23 cellular contexts compared by ENCODE assay signal in the genomic region with DNA sequence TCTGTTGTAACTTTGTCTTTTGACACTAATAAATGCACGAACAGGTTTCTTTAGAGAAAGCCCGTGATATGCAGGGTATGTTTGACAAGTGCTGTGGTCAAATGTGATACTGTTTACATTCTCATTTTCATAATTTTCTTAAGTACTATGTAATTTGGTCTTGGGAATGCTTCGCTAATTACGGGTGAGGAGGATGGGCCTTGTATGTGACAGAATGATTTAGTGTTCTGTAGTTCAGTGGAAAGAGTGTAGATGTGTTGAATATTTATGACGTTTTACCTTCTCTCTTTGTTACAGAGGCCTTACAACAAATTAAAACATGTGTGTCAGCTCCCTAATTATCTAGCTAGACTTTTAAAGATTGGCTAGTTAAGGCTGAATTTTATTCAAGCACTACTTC. TPM values are rescaled to one million over a fixed set of nuclear protein-coding genes. Genes with fewer than 3 reads are reported as not detected.
"Had no signal": no experiment of that assay in that cellular context is flagged by ENCODE, and none has a peak within 500 bp of the region (broad histone marks: within the 10 kb centered on the region; RNA-seq: fewer than 3 reads in every experiment).

No MANE protein-coding gene starts in this region.

- H3K4me3 Mint-ChIP-seq: activated B cell treated with CpG ODN at 0.5 μM for 24 hours; activated CD4-positive, alpha-beta T cell treated with anti-CD3 and anti-CD28 coated beads, Interleukin-2, amount 10 ng/mL, durations not matched to agents 24 days and 14 days; activated naive CD8-positive, alpha-beta T cell treated with anti-CD3 and anti-CD28 coated beads, Interleukin-2, amount 10 ng/mL, durations not matched to agents 7 days and 5 days; activated T-helper 1 cell treated with anti-CD3 and anti-CD28 coated beads, Interleukin-12 subunit alpha, Interleukin-12 subunit beta, Interleukin-2, Interleukin-4 antibody, amounts not matched to agents 30 ng/mL and 10 ng/mL and 1 ng/mL, durations not matched to agents 14 hours and 24 hours and 36 hours; nephron progenitor cell had no signal

- DNase-seq: activated B cell treated with CpG ODN at 0.5 μM for 24 hours; activated CD4-positive, alpha-beta T cell treated with anti-CD3 and anti-CD28 coated beads, Interleukin-2, amount 10 ng/mL, durations not matched to agents 24 days and 14 days; activated naive CD4-positive, alpha-beta T cell; activated naive CD8-positive, alpha-beta T cell treated with anti-CD3 and anti-CD28 coated beads, Interleukin-2, amount 10 ng/mL, durations not matched to agents 7 days and 5 days; anterior cingulate cortex; cerebellar nuclear complex; effector CD8-positive, alpha-beta T cell; esophagus squamous epithelium; glutamatergic neuron; left ventricle myocardium superior; mesendoderm; nephron progenitor cell; occipital lobe; right cardiac atrium; stimulated activated CD4-positive, alpha-beta T cell treated with anti-CD3 and anti-CD28 coated beads, Interleukin-15, amount 100 ng/mL, for 24 hours; stimulated activated CD4-positive, alpha-beta T cell treated with anti-CD3 and anti-CD28 coated beads, Interleukin-4, amount 100 ng/mL, for 1 hour; stimulated activated naive CD4-positive, alpha-beta T cell; uterus had no signal

- ATAC-seq: left ventricle myocardium superior, right cardiac atrium had no signal

- H3K27me3 Mint-ChIP-seq: activated CD4-positive, alpha-beta T cell treated with anti-CD3 and anti-CD28 coated beads, Interleukin-2, amount 10 ng/mL, durations not matched to agents 24 days and 14 days; activated naive CD8-positive, alpha-beta T cell treated with anti-CD3 and anti-CD28 coated beads, Interleukin-2, amount 10 ng/mL, durations not matched to agents 7 days and 5 days had no signal

- H3K27me3 ChIP-seq: esophagus squamous epithelium, tibial nerve, uterus had no signal

- H3K36me3 Mint-ChIP-seq: activated naive CD8-positive, alpha-beta T cell treated with anti-CD3 and anti-CD28 coated beads, Interleukin-2, amount 10 ng/mL, durations not matched to agents 7 days and 5 days had no signal

- H3K4me3 ChIP-seq: esophagus squamous epithelium, prostate gland, skin epidermis, tibial nerve, uterus had no signal

- H3K4me1 ChIP-seq: prostate gland, uterus had no signal

- H3K9me3 ChIP-seq: esophagus squamous epithelium, prostate gland, tibial nerve, uterus had no signal

- H3K36me3 ChIP-seq: esophagus squamous epithelium, prostate gland, tibial nerve, uterus had no signal

- H3K27ac Mint-ChIP-seq: activated B cell treated with CpG ODN at 0.5 μM for 24 hours; activated naive CD8-positive, alpha-beta T cell treated with anti-CD3 and anti-CD28 coated beads, Interleukin-2, amount 10 ng/mL, durations not matched to agents 7 days and 5 days; activated T-helper 1 cell treated with anti-CD3 and anti-CD28 coated beads, Interleukin-12 subunit alpha, Interleukin-12 subunit beta, Interleukin-2, Interleukin-4 antibody, amounts not matched to agents 30 ng/mL and 10 ng/mL and 1 ng/mL, durations not matched to agents 14 hours and 24 hours and 36 hours; nephron progenitor cell had no signal

- H3K27ac ChIP-seq: esophagus squamous epithelium, prostate gland, skin epidermis, tibial nerve, uterus had no signal

- H3K9me3 Mint-ChIP-seq: activated B cell treated with CpG ODN at 0.5 μM for 24 hours; activated CD4-positive, alpha-beta T cell treated with anti-CD3 and anti-CD28 coated beads, Interleukin-2, amount 10 ng/mL, durations not matched to agents 24 days and 14 days; activated naive CD8-positive, alpha-beta T cell treated with anti-CD3 and anti-CD28 coated beads, Interleukin-2, amount 10 ng/mL, durations not matched to agents 7 days and 5 days; activated T-helper 1 cell treated with anti-CD3 and anti-CD28 coated beads, Interleukin-12 subunit alpha, Interleukin-12 subunit beta, Interleukin-2, Interleukin-4 antibody, amounts not matched to agents 30 ng/mL and 10 ng/mL and 1 ng/mL, durations not matched to agents 14 hours and 24 hours and 36 hours; nephron progenitor cell had no signal

RNA-seq across cellular contexts. Expression of gene CHRNA1, which starts 10.6 kb away (rescaled TPM):
- total RNA-seq: activated B cell treated with CpG ODN at 0.5 μM for 24 hours; activated CD4-positive, alpha-beta T cell treated with anti-CD3 and anti-CD28 coated beads, Interleukin-2, amount 10 ng/mL, durations not matched to agents 24 days and 14 days; activated naive CD8-positive, alpha-beta T cell treated with anti-CD3 and anti-CD28 coated beads, Interleukin-2, amount 10 ng/mL, durations not matched to agents 7 days and 5 days; activated T-helper 1 cell treated with anti-CD3 and anti-CD28 coated beads, Interleukin-12 subunit alpha, Interleukin-12 subunit beta, Interleukin-2, Interleukin-4 antibody, amounts not matched to agents 30 ng/mL and 10 ng/mL and 1 ng/mL, durations not matched to agents 14 hours and 24 hours and 36 hours; esophagus squamous epithelium; kidney epithelial cell; left ventricle myocardium superior; occipital lobe; tibial nerve; uterus had no signal
